ENCODE assay signal across 17 cellular contexts in genomic region chr1:40318970-40319621, GRCh38. TPM values are rescaled to one million over a fixed set of nuclear protein-coding genes. Genes with fewer than 3 reads are reported as not detected.
DNase-seq lines count a peak whose midpoint lies in the region; ATAC-seq and TF ChIP-seq lines count a peak whose summit lies in the region.
"Had no signal": no experiment of that assay in that cellular context is flagged by ENCODE, and none has a peak within 500 bp of the region (broad histone marks: within the 10 kb centered on the region; RNA-seq: fewer than 3 reads in every experiment).

No MANE protein-coding gene starts in this region.

- CTCF ChIA-PET in HEK293T (lab: Yijun Ruan, JAX): interaction anchor here (0.7 to 1.5 kb wide), 3 partner anchors 11 to 175 kb away, joined by 3 to 5 read pairs (median 3); no protein-coding TSS in a partner anchor

- POLR2A ChIA-PET in HEK293T (lab: Yijun Ruan, JAX): interaction anchor here (1.4 kb wide), 1 partner anchor 86 kb away, joined by 4 read pairs; no protein-coding TSS in a partner anchor

- intact Hi-C loops in prostate gland (cut with DNase I): loop anchor here (10.0 kb wide), 2 partner anchors 86 to 174 kb away; no protein-coding TSS in a partner anchor

- H3K4me1 Mint-ChIP-seq in CD4-positive, CD25-positive, alpha-beta regulatory T cell: peaks cover 0 to 34% (median 21%) of the 10 kb centered on the region in 4 donors

- WGBS in prostate gland: 91% methylated on average over 4 of the region's 4 CpGs

- H3K27ac ChIP-seq in CD4-positive, CD25-positive, alpha-beta regulatory T cell (ENCODE audit: insufficient read depth, low read length, poor library complexity, severe bottlenecking): no peak overlapping the region
- H3K27ac ChIP-seq in prostate gland: no peak overlapping the region
- H3K27ac ChIP-seq: GM23248, SK-N-MC had no signal

- TF ChIP-seq POLR2A in prostate gland (IDR thresholded peaks at IDR 0.05): no peak

- H3K9me3 ChIP-seq in CD4-positive, CD25-positive, alpha-beta regulatory T cell (ENCODE audit: control insufficient read depth in 2 of 2, low read length in 2 of 2): no peaks in the 10 kb centered on the region
- no peaks in the 10 kb centered on the region for H3K9me3 ChIP-seq in prostate gland

- peaks cover 0 to 2% (median 0%) of the 10 kb centered on the region in 7 donors for H3K9me3 Mint-ChIP-seq in CD4-positive, CD25-positive, alpha-beta regulatory T cell

- no peak overlapping the region for H3K27ac Mint-ChIP-seq in CD4-positive, CD25-positive, alpha-beta regulatory T cell

- no peaks in the 10 kb centered on the region for H3K27me3 ChIP-seq in CD4-positive, CD25-positive, alpha-beta regulatory T cell (ENCODE audit: control insufficient read depth, insufficient read depth, low read length)
- H3K27me3 ChIP-seq in prostate gland (replicated peaks; ENCODE audit: insufficient read depth): no peaks in the 10 kb centered on the region

- peaks cover 26% of the 10 kb centered on the region for H3K27me3 Mint-ChIP-seq in CD4-positive, CD25-positive, alpha-beta regulatory T cell

- H3K36me3 Mint-ChIP-seq in CD4-positive, CD25-positive, alpha-beta regulatory T cell: peaks cover 5% of the 10 kb centered on the region

- no peaks in the 10 kb centered on the region for H3K36me3 ChIP-seq in CD4-positive, CD25-positive, alpha-beta regulatory T cell (ENCODE audit: control insufficient read depth, insufficient read depth, low read length)
- H3K36me3 ChIP-seq in prostate gland: no peaks in the 10 kb centered on the region

- H3K4me3 Mint-ChIP-seq in CD4-positive, CD25-positive, alpha-beta regulatory T cell: peak overlapping the region in 3 of 4 donors; percentile 5 to 75 (median 44)

- no peak overlapping the region for H3K4me3 ChIP-seq in CD4-positive, CD25-positive, alpha-beta regulatory T cell (ENCODE audit: low read depth, low read length)
- no peak overlapping the region for H3K4me3 ChIP-seq in prostate gland
- H3K4me3 ChIP-seq: GM23248, SK-N-MC had no signal

- no peak for DNase-seq in CD4-positive, CD25-positive, alpha-beta regulatory T cell
- DNase-seq in HEK293T (ENCODE audit: extremely low spot score) (peak; percentile 3), OCI-M1 (lab: John Stamatoyannopoulos, UW) (peak; percentile 59), mesenteric fat pad (ENCODE audit: low spot score) (peak; percentile 83), prostate gland (ENCODE audit: low spot score) (no peak), LoVo (ENCODE audit: low spot score) (no peak)
- DNase-seq: C1 segment of cervical spinal cord, GM23248, KBM-7, NCI-H1105 treated with DMSO at 0.1 percent for 48 hours, NCI-H1694, NCI-H2081 treated with DMSO at 0.1 percent for 48 hours, NCI-H446 treated with DMSO at 0.1 percent for 48 hours, SHP77 had no signal

- TF ChIP-seq CTCF in prostate gland (IDR thresholded peaks at IDR 0.05): no peak

- H3K4me1 ChIP-seq in CD4-positive, CD25-positive, alpha-beta regulatory T cell (ENCODE audit: control insufficient read depth, insufficient read depth, low read length, poor library complexity, severe bottlenecking): peaks cover 29% of the 10 kb centered on the region
- H3K4me1 ChIP-seq in prostate gland (replicated peaks): no peaks in the 10 kb centered on the region

- no peak for ATAC-seq in CD4-positive, CD25-positive, alpha-beta regulatory T cell (ENCODE audit: low read depth in 2 of 2)
- no peak for ATAC-seq in GM18498 (IDR thresholded peaks at IDR 0.05; ENCODE audit: unreplicated experiment)
- ATAC-seq: HCT116 had no signal

TF ChIP-seq in HEK293T, 16 proteins besides CTCF, POLR2A, EP300 and RAD21:
- TF ChIP-seq SUZ12 (IDR thresholded peaks at IDR 0.05): no peak
- no peak for TF ChIP-seq FOXA1 (IDR thresholded peaks at IDR 0.05)
- TF ChIP-seq BHLHE40 (IDR thresholded peaks at IDR 0.05; ENCODE audit: borderline replicate concordance): no peak
- no peak for TF ChIP-seq LEF1 (IDR thresholded peaks at IDR 0.05; ENCODE audit: borderline replicate concordance)
- no peak for TF ChIP-seq FOXM1 (IDR thresholded peaks at IDR 0.05; ENCODE audit: borderline replicate concordance)
- no peak for TF ChIP-seq PKNOX1 (IDR thresholded peaks at IDR 0.05)
- TF ChIP-seq HDGF (IDR thresholded peaks at IDR 0.05; ENCODE audit: borderline replicate concordance): no peak
- no peak for TF ChIP-seq SP1 (IDR thresholded peaks at IDR 0.05)
- TF ChIP-seq NFRKB (IDR thresholded peaks at IDR 0.05): no peak

RNA-seq across cellular contexts. Expression of gene COL9A2, which starts 2.0 kb away (rescaled TPM):
- total RNA-seq in CD4-positive, CD25-positive, alpha-beta regulatory T cell: 2.9 TPM
- polyA plus RNA-seq in CD4-positive, CD25-positive, alpha-beta regulatory T cell: 1 to 10 TPM in 1 of 4 donors, under 1 TPM in 3; 0.26 to 1.5 (median 0.50) TPM
- total RNA-seq in mesenteric fat pad (0.48 TPM), prostate gland (10 to 100 TPM; 16.1 to 27.6 TPM)

RNA-seq across cellular contexts. Expression of gene SMAP2, which starts 54.4 kb away (rescaled TPM):
- total RNA-seq in CD4-positive, CD25-positive, alpha-beta regulatory T cell: 341 TPM
- polyA plus RNA-seq in CD4-positive, CD25-positive, alpha-beta regulatory T cell: 100 to 1,000 TPM; 297 to 472 (median 407) TPM
- total RNA-seq in mesenteric fat pad: 69.7 TPM
- 10 to 100 TPM; 22.0 to 39.6 TPM for total RNA-seq in prostate gland

Comparison
In these comparisons a context has a peak if more than half of its experiments do, and no peak if none do; other contexts are left out.
1. DNase-seq: peak in HEK293T (single experiment), OCI-M1 (single experiment) and mesenteric fat pad (single experiment); none in CD4-positive, CD25-positive, alpha-beta regulatory T cell (0 of 3), prostate gland (single experiment) and LoVo (single experiment).